26 cellular contexts compared by ENCODE assay signal in the genomic region with DNA sequence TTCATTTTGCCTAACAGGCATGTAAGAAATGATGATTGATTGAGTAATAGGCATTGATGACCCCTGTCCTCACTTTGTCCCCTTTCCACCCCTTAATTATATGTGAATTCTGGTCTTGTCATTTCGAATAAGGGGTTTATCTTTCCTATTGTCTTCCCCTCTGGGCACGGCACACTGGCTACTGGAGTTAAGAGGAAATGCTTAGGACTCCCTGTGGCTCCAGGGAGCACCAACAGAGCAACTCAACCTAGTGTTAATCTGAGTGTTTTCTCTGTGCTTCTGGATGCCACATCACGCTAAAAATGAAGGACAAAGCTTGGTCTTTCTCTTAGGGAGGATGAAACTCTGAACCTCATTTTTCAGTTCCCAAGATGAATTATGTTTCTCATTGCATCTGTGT. TPM values are rescaled to one million over a fixed set of nuclear protein-coding genes. Genes with fewer than 3 reads are reported as not detected.
"Had no signal": no experiment of that assay in that cellular context is flagged by ENCODE, and none has a peak within 500 bp of the region (broad histone marks: within the 10 kb centered on the region; RNA-seq: fewer than 3 reads in every experiment).

No MANE protein-coding gene starts in this region.

- H3K4me1 Mint-ChIP-seq: activated CD4-positive, alpha-beta T cell treated with anti-CD3 and anti-CD28 coated beads, Interleukin-2, amount 10 ng/mL, durations not matched to agents 24 days and 14 days; activated CD8-positive, alpha-beta memory T cell treated with anti-CD3 and anti-CD28 coated beads, Interleukin-2, amount 10 ng/mL, durations not matched to agents 7 days and 5 days; activated naive CD8-positive, alpha-beta T cell treated with anti-CD3 and anti-CD28 coated beads, Interleukin-2, amount 50 U/mL, for 24 hours; T-cell had no signal

- H3K9me3 Mint-ChIP-seq: activated CD4-positive, alpha-beta T cell treated with anti-CD3 and anti-CD28 coated beads, Interleukin-2, amount 10 ng/mL, durations not matched to agents 24 days and 14 days; activated naive CD4-positive, alpha-beta T cell treated with anti-CD3 and anti-CD28 coated beads, Interleukin-2, amount 50 U/mL, for 72 hours; activated naive CD8-positive, alpha-beta T cell treated with anti-CD3 and anti-CD28 coated beads, Interleukin-2, amount 50 U/mL, for 24 hours; activated T-cell treated with anti-CD3 and anti-CD28 coated beads, Interleukin-2, amount 50 U/mL, for 24 hours; T-cell had no signal

- ATAC-seq: activated CD8-positive, alpha-beta memory T cell treated with anti-CD3 and anti-CD28 coated beads, Interleukin-2, amount 10 ng/mL, durations not matched to agents 7 days and 5 days; activated naive CD4-positive, alpha-beta T cell treated with anti-CD3 and anti-CD28 coated beads, Interleukin-2, amount 50 U/mL, for 72 hours; activated naive CD8-positive, alpha-beta T cell treated with anti-CD3 and anti-CD28 coated beads, Interleukin-2, amount 50 U/mL, for 24 hours; K562; T-cell had no signal

- H3K36me3 Mint-ChIP-seq: activated CD8-positive, alpha-beta memory T cell treated with anti-CD3 and anti-CD28 coated beads, Interleukin-2, amount 10 ng/mL, durations not matched to agents 7 days and 5 days; activated naive CD4-positive, alpha-beta T cell treated with anti-CD3 and anti-CD28 coated beads, Interleukin-2, amount 50 U/mL, for 72 hours; T-cell had no signal

- H3K27ac Mint-ChIP-seq: activated CD4-positive, alpha-beta T cell treated with anti-CD3 and anti-CD28 coated beads, Interleukin-2, amount 10 ng/mL, durations not matched to agents 24 days and 14 days; activated CD8-positive, alpha-beta memory T cell treated with anti-CD3 and anti-CD28 coated beads, Interleukin-2, amount 10 ng/mL, durations not matched to agents 7 days and 5 days; activated naive CD4-positive, alpha-beta T cell treated with anti-CD3 and anti-CD28 coated beads, Interleukin-2, amount 50 U/mL, for 72 hours; activated naive CD8-positive, alpha-beta T cell treated with anti-CD3 and anti-CD28 coated beads, Interleukin-2, amount 50 U/mL, for 24 hours; activated T-cell treated with anti-CD3 and anti-CD28 coated beads, Interleukin-2, amount 50 U/mL, for 24 hours; T-cell had no signal

- H3K27me3 ChIP-seq: brain microvascular endothelial cell, cardiac muscle cell had no signal

- H3K36me3 ChIP-seq: brain microvascular endothelial cell, cardiac muscle cell had no signal

- DNase-seq: activated CD4-positive, alpha-beta T cell treated with anti-CD3 and anti-CD28 coated beads, Interleukin-2, amount 10 ng/mL, durations not matched to agents 24 days and 14 days; activated CD4-positive, alpha-beta T cell treated with anti-CD3 and anti-CD28 coated beads, Interleukin-2, amount 50 U/mL, for 48 hours; activated CD4-positive, CD25-positive, alpha-beta regulatory T cell treated with anti-CD3 and anti-CD28 coated beads, Interleukin-2, amount 50 U/mL, for 72 hours; activated CD8-positive, alpha-beta memory T cell treated with anti-CD3 and anti-CD28 coated beads, Interleukin-2, amount 10 ng/mL, durations not matched to agents 7 days and 5 days; activated effector memory CD4-positive, alpha-beta T cell treated with anti-CD3 and anti-CD28 coated beads, Interleukin-2, amount 50 U/mL, for 16 hours; activated naive CD4-positive, alpha-beta T cell treated with Interleukin-2 at 50 U/mL for 16 hours; activated naive CD8-positive, alpha-beta T cell treated with anti-CD3 and anti-CD28 coated beads, Interleukin-2, amount 50 U/mL, for 24 hours; activated T-cell treated with anti-CD3 and anti-CD28 coated beads, Interleukin-2, amount 50 U/mL, for 24 hours; amygdala; brain microvascular endothelial cell; Karpas-422; MM.1S; NCI-H1105; NCI-H1436; NCI-H1694 treated with DMSO at 0.1 percent for 48 hours; NCI-H2029 treated with DMSO at 0.1 percent for 48 hours; NCI-H510A treated with DMSO at 0.1 percent for 48 hours; PC-9; SIG-M5; T-cell; T-helper 2 cell; T1000 had no signal

- H3K27ac ChIP-seq: brain microvascular endothelial cell, cardiac muscle cell, PC-9 had no signal

- H3K4me3 ChIP-seq: cardiac muscle cell, K562, PC-9 had no signal

- H3K4me3 Mint-ChIP-seq: activated CD4-positive, alpha-beta T cell treated with anti-CD3 and anti-CD28 coated beads, Interleukin-2, amount 10 ng/mL, durations not matched to agents 24 days and 14 days; activated CD8-positive, alpha-beta memory T cell treated with anti-CD3 and anti-CD28 coated beads, Interleukin-2, amount 10 ng/mL, durations not matched to agents 7 days and 5 days; activated naive CD8-positive, alpha-beta T cell treated with anti-CD3 and anti-CD28 coated beads, Interleukin-2, amount 50 U/mL, for 24 hours; activated T-cell treated with anti-CD3 and anti-CD28 coated beads, Interleukin-2, amount 50 U/mL, for 24 hours; T-cell had no signal

RNA-seq across cellular contexts. Expression of a gene that starts 5.2 kb away (rescaled TPM):
- total RNA-seq: activated CD4-positive, alpha-beta T cell treated with anti-CD3 and anti-CD28 coated beads, Interleukin-2, amount 10 ng/mL, durations not matched to agents 24 days and 14 days; activated CD8-positive, alpha-beta memory T cell treated with anti-CD3 and anti-CD28 coated beads, Interleukin-2, amount 10 ng/mL, durations not matched to agents 7 days and 5 days; astrocyte; cardiac muscle cell; K562; PC-9 had no signal
